Comparison of ENCODE assay signal across 8 cellular contexts in genomic region chr4:108036252-108036651, GRCh38. TPM values are rescaled to one million over a fixed set of nuclear protein-coding genes. Genes with fewer than 3 reads are reported as not detected.
DNase-seq lines count a peak whose midpoint lies in the region; TF ChIP-seq lines count a peak whose summit lies in the region.

No MANE protein-coding gene starts in this region.

- H3K4me3 Mint-ChIP-seq in H9 = no peak overlapping the region
- peak overlapping the region; percentile 80 for H3K4me3 Mint-ChIP-seq in activated naive CD8-positive, alpha-beta T cell treated with anti-CD3 and anti-CD28 coated beads for 36 hours

- H3K56ac ChIP-seq in H9 (ENCODE audit: insufficient read length, low read depth, low read length) = no peak overlapping the region
- no peak overlapping the region for H3K56ac ChIP-seq in mesendoderm (ENCODE audit: low read length)

- no peak for TF ChIP-seq POLR2A in Peyer's patch (IDR thresholded peaks at IDR 0.05)

- peak; percentile 76 for DNase-seq in GM10248 (ENCODE audit: extremely low spot score)
- DNase-seq in H9 = no peak
- DNase-seq in Peyer's patch = peak in 2 of 3 donors; percentile 34 to 59
- peak; percentile 77 for DNase-seq in activated naive CD8-positive, alpha-beta T cell treated with anti-CD3 and anti-CD28 coated beads for 36 hours
- DNase-seq in foreskin fibroblast = no peak
- no peak for DNase-seq in GM03348 (ENCODE audit: low spot score)
- no peak for DNase-seq in mesendoderm
- no peak for DNase-seq in putamen (ENCODE audit: low spot score)

- H4K20me1 ChIP-seq in H9 (ENCODE audit: control insufficient read depth, insufficient read depth, insufficient read length) = no peaks in the 10 kb centered on the region

- H2BK120ac ChIP-seq in H9 (ENCODE audit: low read depth, low read length, poor library complexity, severe bottlenecking) (no peak overlapping the region), mesendoderm (ENCODE audit: low read depth, low read length) (no peak overlapping the region)

- H3K4me3 ChIP-seq in Peyer's patch (no peak overlapping the region), foreskin fibroblast (ENCODE audit: low read depth in 1 of 2, low read length in 2 of 2) (no peak overlapping the region), mesendoderm (ENCODE audit: low read length) (no peak overlapping the region)

- no peaks in the 10 kb centered on the region for H3K23me2 ChIP-seq in H9 (ENCODE audit: insufficient read length, low read depth, low read length, poor library complexity, severe bottlenecking)

- H3K23ac ChIP-seq in H9 (ENCODE audit: insufficient read length, low read depth, low read length) (no peak overlapping the region), mesendoderm (ENCODE audit: low read length) (no peak overlapping the region)

- H3K4ac ChIP-seq in H9 (ENCODE audit: low read depth, low read length) (no peak overlapping the region), mesendoderm (ENCODE audit: low read depth, low read length) (no peak overlapping the region)

- H2BK12ac ChIP-seq in H9 (ENCODE audit: insufficient read length, low read depth, low read length) = no peak overlapping the region

- no peaks in the 10 kb centered on the region for H3K4me1 Mint-ChIP-seq in H9
- peaks cover 63% of the 10 kb centered on the region for H3K4me1 Mint-ChIP-seq in activated naive CD8-positive, alpha-beta T cell treated with anti-CD3 and anti-CD28 coated beads for 36 hours

- H3K9ac ChIP-seq in H9 (ENCODE audit: extremely low read depth, insufficient read length, low read length) (no peak overlapping the region), mesendoderm (ENCODE audit: low read length) (no peak overlapping the region)

- POLR2A ChIA-PET in GM10248 (lab: Yijun Ruan, JAX) = no interaction called here

- H4K5ac ChIP-seq in H9 (ENCODE audit: insufficient read length, low read depth, low read length) (no peak overlapping the region), mesendoderm (ENCODE audit: low read length) (no peak overlapping the region)

- H2BK15ac ChIP-seq in H9 (ENCODE audit: low read depth, low read length) = no peak overlapping the region
- H2BK15ac ChIP-seq in mesendoderm (replicated peaks; ENCODE audit: low read depth) = no peak overlapping the region

- H2BK5ac ChIP-seq in H9 (ENCODE audit: insufficient read length, low read length) (no peak overlapping the region), mesendoderm (ENCODE audit: low read length) (no peak overlapping the region)

- CTCF ChIA-PET in GM10248 (lab: Yijun Ruan, JAX) = interaction anchor here (1.4 to 16.4 kb wide), 4 partner anchors 19 to 536 kb away, joined by 5 to 157 read pairs (median 38); no protein-coding TSS in a partner anchor

- H3K79me2 ChIP-seq in H9 (ENCODE audit: insufficient read depth, low read length) (no peaks in the 10 kb centered on the region), mesendoderm (ENCODE audit: control insufficient read depth, insufficient read depth, low read length) (no peaks in the 10 kb centered on the region)

- TF ChIP-seq CTCF in GM10248 (IDR thresholded peaks at IDR 0.05; ENCODE audit: control extremely low read depth, extremely low read depth, low read depth, missing control alignments) = no peak
- no peak for TF ChIP-seq CTCF in H9 (conservative IDR thresholded peaks at IDR 0.05)
- no peak for TF ChIP-seq CTCF in Peyer's patch (IDR thresholded peaks at IDR 0.05)
- TF ChIP-seq CTCF in foreskin fibroblast (IDR thresholded peaks at IDR 0.05; ENCODE audit: low read depth, low read length) = no peak

- no peaks in the 10 kb centered on the region for H3K27me3 Mint-ChIP-seq in H9 (ENCODE audit: low read depth)
- no peaks in the 10 kb centered on the region for H3K27me3 Mint-ChIP-seq in activated naive CD8-positive, alpha-beta T cell treated with anti-CD3 and anti-CD28 coated beads for 36 hours

- H3K36me3 ChIP-seq in Peyer's patch = peaks cover 0 to 42% (median 0%) of the 10 kb centered on the region in 3 donors
- peaks cover 1% of the 10 kb centered on the region for H3K36me3 ChIP-seq in mesendoderm (ENCODE audit: control insufficient read depth, insufficient read depth, low read length)

- H3K27ac ChIP-seq in H9 (ENCODE audit: insufficient read length, low read depth, low read length) (no peak overlapping the region), Peyer's patch (no peak overlapping the region), mesendoderm (ENCODE audit: low read depth, low read length) (no peak overlapping the region)

- H3K9me3 ChIP-seq in H9 (ENCODE audit: control insufficient read depth, low read depth, low read length) = no peaks in the 10 kb centered on the region
- H3K9me3 ChIP-seq in Peyer's patch = no peaks in the 10 kb centered on the region

- no peaks in the 10 kb centered on the region for H3K9me3 Mint-ChIP-seq in H9
- peaks cover 6% of the 10 kb centered on the region for H3K9me3 Mint-ChIP-seq in activated naive CD8-positive, alpha-beta T cell treated with anti-CD3 and anti-CD28 coated beads for 36 hours

- H3K36me3 Mint-ChIP-seq in H9 (ENCODE audit: insufficient read depth in 1 of 3, low read depth in 3 of 3) = peaks cover 10 to 20% (median 20%) of the 10 kb centered on the region in 3 experiments
- H3K36me3 Mint-ChIP-seq in activated naive CD8-positive, alpha-beta T cell treated with anti-CD3 and anti-CD28 coated beads for 36 hours = peaks cover 39% of the 10 kb centered on the region

- no peak overlapping the region for H2AFZ ChIP-seq in H9 (ENCODE audit: low read length)

- no peak overlapping the region for H4K91ac ChIP-seq in H9 (ENCODE audit: insufficient read length, low read depth, low read length)

- H3K14ac ChIP-seq in H9 (ENCODE audit: insufficient read depth, low read length) = no peak overlapping the region

- H2AK5ac ChIP-seq in H9 (ENCODE audit: insufficient read length, low read length) (no peak overlapping the region), mesendoderm (ENCODE audit: low read length) (no peak overlapping the region)

- H3K27ac Mint-ChIP-seq in H9 = peak overlapping the region in 2 of 3 experiments; percentile 44 to 89; a peak in 3 of 7 replicates
- peak overlapping the region; percentile 99 for H3K27ac Mint-ChIP-seq in activated naive CD8-positive, alpha-beta T cell treated with anti-CD3 and anti-CD28 coated beads for 36 hours

- peak overlapping the region; percentile 7 for H2BK20ac ChIP-seq in H9 (ENCODE audit: low read depth, low read length, poor library complexity, severe bottlenecking)

- WGBS in H9 (ENCODE audit: extremely low coverage, insufficient read length, low lambda C conversion rate) = no CpG with 5 or more reads among the region's 6 CpGs
- no CpG with 5 or more reads among the region's 6 CpGs for WGBS in mesendoderm (ENCODE audit: extremely low coverage, insufficient coverage, low lambda C conversion rate)

- no peaks in the 10 kb centered on the region for H3K27me3 ChIP-seq in H9 (ENCODE audit: insufficient read depth, low read length)
- H3K27me3 ChIP-seq in Peyer's patch = no peaks in the 10 kb centered on the region
- no peaks in the 10 kb centered on the region for H3K27me3 ChIP-seq in mesendoderm (ENCODE audit: insufficient read depth, low read length, poor library complexity)

- H3T11ph ChIP-seq in H9 (ENCODE audit: low read length) = no peak overlapping the region

- H4K8ac ChIP-seq in H9 (replicated peaks; ENCODE audit: insufficient read length, low read depth, low read length) (no peak overlapping the region), mesendoderm (ENCODE audit: low read depth, low read length) (no peak overlapping the region)

- H3K18ac ChIP-seq in H9 (ENCODE audit: insufficient read length, low read depth, low read length) (no peak overlapping the region), mesendoderm (ENCODE audit: low read length) (no peak overlapping the region)

- H3K79me1 ChIP-seq in H9 (ENCODE audit: insufficient read depth, low read depth, low read length, poor library complexity, severe bottlenecking) (no peaks in the 10 kb centered on the region), mesendoderm (ENCODE audit: low read length) (no peaks in the 10 kb centered on the region)

- H3K4me2 ChIP-seq in H9 (ENCODE audit: insufficient read depth, insufficient read length, low read length) (no peak overlapping the region), mesendoderm (ENCODE audit: low read length) (no peak overlapping the region)

- H3K4me1 ChIP-seq in H9 (ENCODE audit: insufficient read depth, low read length) (no peaks in the 10 kb centered on the region), Peyer's patch (no peaks in the 10 kb centered on the region), mesendoderm (ENCODE audit: control insufficient read depth, low read depth, low read length) (no peaks in the 10 kb centered on the region)

RNA-seq across cellular contexts. Expression of gene HADH, which starts 46.6 kb away (rescaled TPM):
- total RNA-seq in H9 (2021) = 44.4 and 46.6 TPM in 2 replicates
- 100 to 1,000 TPM; 110 to 173 (median 131) TPM for total RNA-seq in Peyer's patch
- total RNA-seq in activated naive CD8-positive, alpha-beta T cell treated with anti-CD3 and anti-CD28 coated beads for 36 hours = 10 to 100 TPM; 49.6 to 51.2 TPM
- polyA plus RNA-seq in mesendoderm (2013, experiment 1 of 2) = 37.3 TPM
- polyA plus RNA-seq in mesendoderm (2013, experiment 2 of 2) = 36.6 TPM

Comparison
In these comparisons a context has a peak if more than half of its experiments do, and no peak if none do; other contexts are left out.
1. DNase-seq: peak in GM10248 (single experiment), Peyer's patch (2 of 3) and activated naive CD8-positive, alpha-beta T cell treated with anti-CD3 and anti-CD28 coated beads for 36 hours (single experiment); none in H9 (single experiment), foreskin fibroblast (0 of 2), GM03348 (single experiment), mesendoderm (single experiment) and putamen (single experiment).